ENCODE assay signal across 1 cellular context in genomic region chr19:7888145-7888825, GRCh38.
TF ChIP-seq lines count a peak whose summit lies in the region.

Gene LRRC8E (plus strand): TSS chr19:7888510. CDS start chr19:7895604, 7,094 bp downstream.

TF ChIP-seq in HEK293, 187 proteins besides CTCF, POLR2A, EP300 and RAD21 (continued from another document):
- TF ChIP-seq, protein P1, sequence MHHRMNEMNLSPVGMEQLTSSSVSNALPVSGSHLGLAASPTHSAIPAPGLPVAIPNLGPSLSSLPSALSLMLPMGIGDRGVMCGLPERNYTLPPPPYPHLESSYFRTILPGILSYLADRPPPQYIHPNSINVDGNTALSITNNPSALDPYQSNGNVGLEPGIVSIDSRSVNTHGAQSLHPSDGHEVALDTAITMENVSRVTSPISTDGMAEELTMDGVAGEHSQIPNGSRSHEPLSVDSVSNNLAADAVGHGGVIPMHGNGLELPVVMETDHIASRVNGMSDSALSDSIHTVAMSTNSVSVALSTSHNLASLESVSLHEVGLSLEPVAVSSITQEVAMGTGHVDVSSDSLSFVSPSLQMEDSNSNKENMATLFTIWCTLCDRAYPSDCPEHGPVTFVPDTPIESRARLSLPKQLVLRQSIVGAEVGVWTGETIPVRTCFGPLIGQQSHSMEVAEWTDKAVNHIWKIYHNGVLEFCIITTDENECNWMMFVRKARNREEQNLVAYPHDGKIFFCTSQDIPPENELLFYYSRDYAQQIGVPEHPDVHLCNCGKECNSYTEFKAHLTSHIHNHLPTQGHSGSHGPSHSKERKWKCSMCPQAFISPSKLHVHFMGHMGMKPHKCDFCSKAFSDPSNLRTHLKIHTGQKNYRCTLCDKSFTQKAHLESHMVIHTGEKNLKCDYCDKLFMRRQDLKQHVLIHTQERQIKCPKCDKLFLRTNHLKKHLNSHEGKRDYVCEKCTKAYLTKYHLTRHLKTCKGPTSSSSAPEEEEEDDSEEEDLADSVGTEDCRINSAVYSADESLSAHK (tag by site-specific recombination; IDR thresholded peaks at IDR 0.05): no peak
- TF ChIP-seq, protein P2, sequence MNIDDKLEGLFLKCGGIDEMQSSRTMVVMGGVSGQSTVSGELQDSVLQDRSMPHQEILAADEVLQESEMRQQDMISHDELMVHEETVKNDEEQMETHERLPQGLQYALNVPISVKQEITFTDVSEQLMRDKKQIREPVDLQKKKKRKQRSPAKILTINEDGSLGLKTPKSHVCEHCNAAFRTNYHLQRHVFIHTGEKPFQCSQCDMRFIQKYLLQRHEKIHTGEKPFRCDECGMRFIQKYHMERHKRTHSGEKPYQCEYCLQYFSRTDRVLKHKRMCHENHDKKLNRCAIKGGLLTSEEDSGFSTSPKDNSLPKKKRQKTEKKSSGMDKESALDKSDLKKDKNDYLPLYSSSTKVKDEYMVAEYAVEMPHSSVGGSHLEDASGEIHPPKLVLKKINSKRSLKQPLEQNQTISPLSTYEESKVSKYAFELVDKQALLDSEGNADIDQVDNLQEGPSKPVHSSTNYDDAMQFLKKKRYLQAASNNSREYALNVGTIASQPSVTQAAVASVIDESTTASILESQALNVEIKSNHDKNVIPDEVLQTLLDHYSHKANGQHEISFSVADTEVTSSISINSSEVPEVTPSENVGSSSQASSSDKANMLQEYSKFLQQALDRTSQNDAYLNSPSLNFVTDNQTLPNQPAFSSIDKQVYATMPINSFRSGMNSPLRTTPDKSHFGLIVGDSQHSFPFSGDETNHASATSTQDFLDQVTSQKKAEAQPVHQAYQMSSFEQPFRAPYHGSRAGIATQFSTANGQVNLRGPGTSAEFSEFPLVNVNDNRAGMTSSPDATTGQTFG (tag by site-specific recombination; IDR thresholded peaks at IDR 0.05; ENCODE audit: borderline replicate concordance): no peak
- TF ChIP-seq ZNF521 (tag by site-specific recombination; IDR thresholded peaks at IDR 0.05): no peak
- no peak for TF ChIP-seq ZFP3 (tag by site-specific recombination; IDR thresholded peaks at IDR 0.05; ENCODE audit: low read depth)
- 0 out of 2 replicates have a peak, but pooled peaks have one; percentile 42 for TF ChIP-seq WT1 (tag by site-specific recombination; IDR thresholded peaks at IDR 0.05)
- TF ChIP-seq ZNF639 (tag by site-specific recombination; IDR thresholded peaks at IDR 0.05): no peak; the same call in 1 of the 2 replicates
- TF ChIP-seq ZNF830 (tag by site-specific recombination; IDR thresholded peaks at IDR 0.05; ENCODE audit: low read depth): no peak
- peak; percentile 54 for TF ChIP-seq SP2 (tag by site-specific recombination; IDR thresholded peaks at IDR 0.05)
- TF ChIP-seq, protein P3, sequence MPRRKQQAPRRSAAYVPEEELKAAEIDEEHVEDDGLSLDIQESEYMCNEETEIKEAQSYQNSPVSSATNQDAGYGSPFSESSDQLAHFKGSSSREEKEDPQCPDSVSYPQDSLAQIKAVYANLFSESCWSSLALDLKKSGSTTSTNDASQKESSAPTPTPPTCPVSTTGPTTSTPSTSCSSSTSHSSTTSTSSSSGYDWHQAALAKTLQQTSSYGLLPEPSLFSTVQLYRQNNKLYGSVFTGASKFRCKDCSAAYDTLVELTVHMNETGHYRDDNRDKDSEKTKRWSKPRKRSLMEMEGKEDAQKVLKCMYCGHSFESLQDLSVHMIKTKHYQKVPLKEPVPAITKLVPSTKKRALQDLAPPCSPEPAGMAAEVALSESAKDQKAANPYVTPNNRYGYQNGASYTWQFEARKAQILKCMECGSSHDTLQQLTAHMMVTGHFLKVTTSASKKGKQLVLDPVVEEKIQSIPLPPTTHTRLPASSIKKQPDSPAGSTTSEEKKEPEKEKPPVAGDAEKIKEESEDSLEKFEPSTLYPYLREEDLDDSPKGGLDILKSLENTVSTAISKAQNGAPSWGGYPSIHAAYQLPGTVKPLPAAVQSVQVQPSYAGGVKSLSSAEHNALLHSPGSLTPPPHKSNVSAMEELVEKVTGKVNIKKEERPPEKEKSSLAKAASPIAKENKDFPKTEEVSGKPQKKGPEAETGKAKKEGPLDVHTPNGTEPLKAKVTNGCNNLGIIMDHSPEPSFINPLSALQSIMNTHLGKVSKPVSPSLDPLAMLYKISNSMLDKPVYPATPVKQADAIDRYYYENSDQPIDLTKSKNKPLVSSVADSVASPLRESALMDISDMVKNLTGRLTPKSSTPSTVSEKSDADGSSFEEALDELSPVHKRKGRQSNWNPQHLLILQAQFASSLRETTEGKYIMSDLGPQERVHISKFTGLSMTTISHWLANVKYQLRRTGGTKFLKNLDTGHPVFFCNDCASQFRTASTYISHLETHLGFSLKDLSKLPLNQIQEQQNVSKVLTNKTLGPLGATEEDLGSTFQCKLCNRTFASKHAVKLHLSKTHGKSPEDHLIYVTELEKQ (tag by site-specific recombination; IDR thresholded peaks at IDR 0.05; ENCODE audit: borderline replicate concordance): no peak
- TF ChIP-seq ZNF510 (tag by site-specific recombination; IDR thresholded peaks at IDR 0.05; ENCODE audit: insufficient replicate concordance): no peak
- TF ChIP-seq, protein P4, sequence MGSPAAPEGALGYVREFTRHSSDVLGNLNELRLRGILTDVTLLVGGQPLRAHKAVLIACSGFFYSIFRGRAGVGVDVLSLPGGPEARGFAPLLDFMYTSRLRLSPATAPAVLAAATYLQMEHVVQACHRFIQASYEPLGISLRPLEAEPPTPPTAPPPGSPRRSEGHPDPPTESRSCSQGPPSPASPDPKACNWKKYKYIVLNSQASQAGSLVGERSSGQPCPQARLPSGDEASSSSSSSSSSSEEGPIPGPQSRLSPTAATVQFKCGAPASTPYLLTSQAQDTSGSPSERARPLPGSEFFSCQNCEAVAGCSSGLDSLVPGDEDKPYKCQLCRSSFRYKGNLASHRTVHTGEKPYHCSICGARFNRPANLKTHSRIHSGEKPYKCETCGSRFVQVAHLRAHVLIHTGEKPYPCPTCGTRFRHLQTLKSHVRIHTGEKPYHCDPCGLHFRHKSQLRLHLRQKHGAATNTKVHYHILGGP (tag by site-specific recombination; IDR thresholded peaks at IDR 0.05): no peak
- TF ChIP-seq PATZ1 (tag by site-specific recombination; IDR thresholded peaks at IDR 0.05): peak; percentile 62; the same call in 1 of the 2 replicates
- 0 out of 2 replicates have a peak, but pooled peaks have one; percentile 38 for TF ChIP-seq ZSCAN30 (tag by site-specific recombination; IDR thresholded peaks at IDR 0.05)
- TF ChIP-seq, protein P5, sequence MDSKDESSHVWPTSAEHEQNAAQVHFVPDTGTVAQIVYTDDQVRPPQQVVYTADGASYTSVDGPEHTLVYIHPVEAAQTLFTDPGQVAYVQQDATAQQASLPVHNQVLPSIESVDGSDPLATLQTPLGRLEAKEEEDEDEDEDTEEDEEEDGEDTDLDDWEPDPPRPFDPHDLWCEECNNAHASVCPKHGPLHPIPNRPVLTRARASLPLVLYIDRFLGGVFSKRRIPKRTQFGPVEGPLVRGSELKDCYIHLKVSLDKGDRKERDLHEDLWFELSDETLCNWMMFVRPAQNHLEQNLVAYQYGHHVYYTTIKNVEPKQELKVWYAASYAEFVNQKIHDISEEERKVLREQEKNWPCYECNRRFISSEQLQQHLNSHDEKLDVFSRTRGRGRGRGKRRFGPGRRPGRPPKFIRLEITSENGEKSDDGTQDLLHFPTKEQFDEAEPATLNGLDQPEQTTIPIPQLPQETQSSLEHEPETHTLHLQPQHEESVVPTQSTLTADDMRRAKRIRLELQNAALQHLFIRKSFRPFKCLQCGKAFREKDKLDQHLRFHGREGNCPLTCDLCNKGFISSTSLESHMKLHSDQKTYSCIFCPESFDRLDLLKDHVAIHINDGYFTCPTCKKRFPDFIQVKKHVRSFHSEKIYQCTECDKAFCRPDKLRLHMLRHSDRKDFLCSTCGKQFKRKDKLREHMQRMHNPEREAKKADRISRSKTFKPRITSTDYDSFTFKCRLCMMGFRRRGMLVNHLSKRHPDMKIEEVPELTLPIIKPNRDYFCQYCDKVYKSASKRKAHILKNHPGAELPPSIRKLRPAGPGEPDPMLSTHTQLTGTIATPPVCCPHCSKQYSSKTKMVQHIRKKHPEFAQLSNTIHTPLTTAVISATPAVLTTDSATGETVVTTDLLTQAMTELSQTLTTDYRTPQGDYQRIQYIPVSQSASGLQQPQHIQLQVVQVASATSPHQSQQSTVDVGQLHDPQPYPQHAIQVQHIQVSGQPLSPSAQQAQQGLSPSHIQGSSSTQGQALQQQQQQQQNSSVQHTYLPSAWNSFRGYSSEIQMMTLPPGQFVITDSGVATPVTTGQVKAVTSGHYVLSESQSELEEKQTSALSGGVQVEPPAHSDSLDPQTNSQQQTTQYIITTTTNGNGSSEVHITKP (tag by site-specific recombination; IDR thresholded peaks at IDR 0.05): peak; percentile 97
- TF ChIP-seq HOXC10 (CRISPR knock-in tag; IDR thresholded peaks at IDR 0.05): no peak
- no peak for TF ChIP-seq ZNF621 (tag by site-specific recombination; IDR thresholded peaks at IDR 0.05)
- TF ChIP-seq ZSCAN18 (tag by site-specific recombination; IDR thresholded peaks at IDR 0.05): no peak
- TF ChIP-seq ZNF561 (tag by site-specific recombination; IDR thresholded peaks at IDR 0.05; ENCODE audit: borderline replicate concordance): peak; percentile 55; the same call in 1 of the 2 replicates
- no peak for TF ChIP-seq ZNF174 (tag by site-specific recombination; IDR thresholded peaks at IDR 0.05)
- TF ChIP-seq ZNF514 (tag by site-specific recombination; IDR thresholded peaks at IDR 0.05): no peak
- TF ChIP-seq, protein P6, sequence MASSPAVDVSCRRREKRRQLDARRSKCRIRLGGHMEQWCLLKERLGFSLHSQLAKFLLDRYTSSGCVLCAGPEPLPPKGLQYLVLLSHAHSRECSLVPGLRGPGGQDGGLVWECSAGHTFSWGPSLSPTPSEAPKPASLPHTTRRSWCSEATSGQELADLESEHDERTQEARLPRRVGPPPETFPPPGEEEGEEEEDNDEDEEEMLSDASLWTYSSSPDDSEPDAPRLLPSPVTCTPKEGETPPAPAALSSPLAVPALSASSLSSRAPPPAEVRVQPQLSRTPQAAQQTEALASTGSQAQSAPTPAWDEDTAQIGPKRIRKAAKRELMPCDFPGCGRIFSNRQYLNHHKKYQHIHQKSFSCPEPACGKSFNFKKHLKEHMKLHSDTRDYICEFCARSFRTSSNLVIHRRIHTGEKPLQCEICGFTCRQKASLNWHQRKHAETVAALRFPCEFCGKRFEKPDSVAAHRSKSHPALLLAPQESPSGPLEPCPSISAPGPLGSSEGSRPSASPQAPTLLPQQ (tag by site-specific recombination; IDR thresholded peaks at IDR 0.05): peak; percentile 81
- TF ChIP-seq ZNF501 (tag by site-specific recombination; IDR thresholded peaks at IDR 0.05): 0 out of 2 replicates have a peak, but pooled peaks have one; percentile 37
- no peak for TF ChIP-seq ZNF654 (tag by site-specific recombination; IDR thresholded peaks at IDR 0.05; ENCODE audit: low read depth)
- no peak for TF ChIP-seq ZNF121 (tag by site-specific recombination; IDR thresholded peaks at IDR 0.05)
- no peak for TF ChIP-seq GLI4 (tag by site-specific recombination; IDR thresholded peaks at IDR 0.05)
